ENCODE assay signal across 7 cellular contexts in the genomic region with DNA sequence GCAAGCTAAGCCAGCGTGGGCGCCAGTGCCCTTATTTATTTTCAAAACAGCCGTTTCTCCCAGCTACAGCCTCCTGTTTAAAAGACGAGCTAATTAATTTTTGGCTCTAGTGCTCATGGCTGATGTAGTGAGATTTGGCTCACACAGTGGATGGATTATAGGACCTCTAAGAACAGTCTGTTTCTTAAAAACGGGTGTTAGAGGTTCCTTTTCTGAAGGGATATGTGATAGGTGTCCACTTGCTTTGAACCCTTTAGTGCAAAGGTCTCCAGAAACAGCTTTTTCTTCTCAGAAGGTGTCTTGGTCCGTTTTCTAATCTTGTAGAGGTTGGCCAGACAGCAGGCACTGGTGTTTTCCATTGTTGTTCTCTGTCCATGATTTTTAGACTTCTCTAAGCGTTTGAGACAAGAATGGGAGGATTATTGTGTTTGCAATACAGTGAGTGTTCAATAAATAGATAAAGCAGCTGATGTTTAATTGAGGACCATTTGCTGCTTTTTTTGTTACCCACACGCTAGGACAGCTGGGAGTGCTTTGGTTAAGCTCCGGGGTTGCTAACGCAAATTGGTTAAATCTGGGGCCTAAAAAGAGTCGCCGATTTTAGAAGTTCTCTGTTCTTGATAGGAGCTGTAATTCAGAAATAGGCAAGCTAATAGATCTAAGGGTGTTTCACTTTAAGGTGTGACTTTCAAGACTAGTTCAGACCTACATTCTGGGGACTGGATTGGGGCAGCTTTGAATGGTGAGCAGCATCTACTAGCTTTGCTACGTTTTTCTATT. TPM values are rescaled to one million over a fixed set of nuclear protein-coding genes. Genes with fewer than 3 reads are reported as not detected.
DNase-seq lines count a peak whose midpoint lies in the region; ATAC-seq and TF ChIP-seq lines count a peak whose summit lies in the region.

No MANE protein-coding gene starts in this region.

- peaks cover 23 to 37% (median 27%) of the 10 kb centered on the region in 3 donors for H3K4me1 Mint-ChIP-seq in naive B cell

- H3K27ac ChIP-seq in Peyer's patch (peak overlapping the region; percentile 94 to 97 (median 96)), duodenal mucosa (ENCODE audit: low read depth, low read length) (peak overlapping the region; percentile 97)

- no peaks in the 10 kb centered on the region for H3K27me3 Mint-ChIP-seq in naive B cell

- TF ChIP-seq POLR2A in Peyer's patch (IDR thresholded peaks at IDR 0.05): no peak

- peak overlapping the region; percentile 99 to 100 (median 99) for H3K27ac Mint-ChIP-seq in naive B cell

- no peaks in the 10 kb centered on the region for H3K9me3 Mint-ChIP-seq in naive B cell

- ATAC-seq in HG02884 (IDR thresholded peaks at IDR 0.05; ENCODE audit: unreplicated experiment) (peak; percentile 9), naive B cell (ENCODE audit: low read depth in 2 of 2) (peak in 1 of 2 donors; percentile 2), GM21360 (IDR thresholded peaks at IDR 0.05; ENCODE audit: unreplicated experiment) (no peak)

- H3K27me3 ChIP-seq in GM06990 (replicated peaks; ENCODE audit: control insufficient read depth, insufficient read depth, low read length) (no peaks in the 10 kb centered on the region), Peyer's patch (no peaks in the 10 kb centered on the region), duodenal mucosa (ENCODE audit: control insufficient read depth in 1 of 2, insufficient read depth in 2 of 2, low read length in 2 of 2) (no peaks in the 10 kb centered on the region)

- H3K4me3 ChIP-seq in GM06990 (replicated peaks; ENCODE audit: low read depth, low read length): peak overlapping the region; percentile 99
- H3K4me3 ChIP-seq in Peyer's patch: peak overlapping the region; percentile 63 to 77 (median 71)
- peak overlapping the region; percentile 87 to 88 for H3K4me3 ChIP-seq in duodenal mucosa (ENCODE audit: low read depth in 1 of 2, low read length in 2 of 2)

- H3K4me1 ChIP-seq in Peyer's patch (peaks cover 0 to 13% (median 5%) of the 10 kb centered on the region in 4 donors), duodenal mucosa (ENCODE audit: control insufficient read depth in 1 of 2, insufficient read depth in 2 of 2, low read length in 2 of 2) (peaks cover 7 to 14% of the 10 kb centered on the region in 2 donors)

- peak overlapping the region; percentile 92 to 97 (median 94) for H3K4me3 Mint-ChIP-seq in naive B cell

- H3K9ac ChIP-seq in duodenal mucosa (ENCODE audit: low read depth in 1 of 2, low read length in 2 of 2): peak overlapping the region; percentile 94 to 99

- peaks cover 0 to 12% of the 10 kb centered on the region in 2 donors for H3K36me3 Mint-ChIP-seq in naive B cell

- no peaks in the 10 kb centered on the region for H3K9me3 ChIP-seq in Peyer's patch
- no peaks in the 10 kb centered on the region for H3K9me3 ChIP-seq in duodenal mucosa (ENCODE audit: control insufficient read depth in 1 of 2, low read length in 2 of 2)

- peak; percentile 15 for DNase-seq in GM06990 (ENCODE audit: extremely low read depth, insufficient read length)
- DNase-seq in Peyer's patch: no peak
- DNase-seq in naive B cell: no peak
- no peak for DNase-seq in stimulated activated CD4-positive, alpha-beta T cell treated with anti-CD3 and anti-CD28 coated beads, Interleukin-4, amount 100 ng/mL, for 24 hours

- TF ChIP-seq CTCF in GM06990 (IDR thresholded peaks at IDR 0.05; ENCODE audit: insufficient read depth, low read length, poor library complexity, severe bottlenecking): no peak
- TF ChIP-seq CTCF in Peyer's patch (IDR thresholded peaks at IDR 0.05): no peak

- peaks cover 2% of the 10 kb centered on the region for H3K36me3 ChIP-seq in GM06990 (ENCODE audit: control insufficient read depth, insufficient read depth, low read length)
- H3K36me3 ChIP-seq in Peyer's patch: no peaks in the 10 kb centered on the region
- peaks cover 0 to 2% of the 10 kb centered on the region in 2 donors for H3K36me3 ChIP-seq in duodenal mucosa (ENCODE audit: control insufficient read depth in 1 of 2, insufficient read depth in 2 of 2, low read length in 2 of 2)

RNA-seq across cellular contexts. Expression of a gene that starts 1.0 kb away (rescaled TPM):
- total RNA-seq in Peyer's patch: 10 to 100 TPM in 3 of 4 donors, 1 to 10 TPM in 1; 8.3 to 22.7 (median 15.3) TPM
- polyA plus RNA-seq in naive B cell (ENCODE audit: low read depth in 6 of 6): 10 to 100 TPM in 5 of 6 donors, 1 to 10 TPM in 1; 8.3 to 43.8 (median 14.4) TPM

RNA-seq across cellular contexts. Expression of a gene that starts 7.8 kb away (rescaled TPM):
- total RNA-seq in Peyer's patch: 10 to 100 TPM in 3 of 4 donors, not detected in 1; 10.8 to 24.0 (median 15.1) TPM
- 1 to 10 TPM in 4 of 6 donors, under 1 TPM in 2; 0.27 to 2.5 (median 1.4) TPM for polyA plus RNA-seq in naive B cell (ENCODE audit: low read depth in 6 of 6)
